ENCODE assay signal across 1 cellular context in genomic region chr5:36355513-36355912, GRCh38.
TF ChIP-seq lines count a peak whose summit lies in the region.

No MANE protein-coding gene starts in this region.

TF ChIP-seq in HepG2, 621 proteins besides CTCF, POLR2A, EP300 and RAD21:
- no peak for TF ChIP-seq CENPBD1 (CRISPR knock-in tag; IDR thresholded peaks at IDR 0.05; ENCODE audit: borderline replicate concordance, low read depth)
- TF ChIP-seq PRDM10 (CRISPR knock-in tag; IDR thresholded peaks at IDR 0.05; ENCODE audit: low read depth) = peak; percentile 76; the same call in 1 of the 2 replicates
